Comparison of ENCODE assay signal across 30 cellular contexts in the genomic region with DNA sequence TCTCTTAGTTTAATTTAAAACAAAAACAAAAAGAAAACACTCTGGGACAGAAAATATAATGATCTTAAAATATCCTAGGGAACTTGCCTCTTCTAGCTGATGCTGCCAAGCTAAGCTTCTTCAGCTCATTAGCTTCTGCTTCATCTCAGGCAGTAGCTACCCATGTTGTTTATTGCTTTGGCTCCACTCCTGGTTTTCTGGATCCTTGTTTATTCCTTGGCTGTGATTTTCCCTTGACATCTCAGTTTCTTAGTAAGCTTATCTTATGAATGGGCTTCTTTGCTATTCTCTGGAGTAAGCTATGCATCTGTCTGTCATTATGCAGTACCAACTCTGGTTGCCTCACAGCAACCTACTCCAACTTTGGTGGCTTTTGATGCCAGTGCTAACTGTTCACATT. TPM values are rescaled to one million over a fixed set of nuclear protein-coding genes. Genes with fewer than 3 reads are reported as not detected.
"Had no signal": no experiment of that assay in that cellular context is flagged by ENCODE, and none has a peak within 500 bp of the region (broad histone marks: within the 10 kb centered on the region; RNA-seq: fewer than 3 reads in every experiment).

No MANE protein-coding gene starts in this region.

- H3K36me3 ChIP-seq: esophagus muscularis mucosa, gastroesophageal sphincter, stomach, suprapubic skin, tibial artery had no signal

- DNase-seq: activated CD4-positive, alpha-beta memory T cell treated with anti-CD3 and anti-CD28 coated beads for 36 hours; activated CD4-positive, alpha-beta T cell treated with anti-CD3 and anti-CD28 coated beads, Interleukin-2, amount 10 ng/mL, durations not matched to agents 24 days and 14 days; activated CD4-positive, CD25-positive, alpha-beta regulatory T cell treated with anti-CD3 and anti-CD28 coated beads, Interleukin-2, amount 50 U/mL, for 72 hours; activated CD8-positive, alpha-beta memory T cell treated with anti-CD3 and anti-CD28 coated beads, Interleukin-2, amount 50 U/mL, for 4 hours; activated gamma-delta T cell treated with Interleukin-2 at 50 U/mL for 16 hours; activated naive CD4-positive, alpha-beta T cell treated with anti-CD3 and anti-CD28 coated beads, Interleukin-2, amount 50 U/mL, for 16 hours; activated T-cell treated with anti-CD3 and anti-CD28 coated beads, Interleukin-2, amount 50 U/mL, for 1 hour; dermis blood vessel endothelial cell; effector CD4-positive, alpha-beta T cell; kidney; left colon; mammary epithelial cell; midbrain; naive thymus-derived CD4-positive, alpha-beta T cell; nucleus accumbens; psoas muscle; stimulated activated CD4-positive, alpha-beta T cell treated with anti-CD3 and anti-CD28 coated beads, Interleukin-2, amount 100 ng/mL, for 24 hours; stimulated activated naive B cell treated with anti-CD40 and anti-IgM and Interleukin-4, amounts not matched to agents 10 μg/mL and 1 μg/mL and 100 μg/mL, for 72 hours; stomach; T-helper 17 cell; T1000; tibial artery had no signal

- H3K27me3 ChIP-seq: esophagus muscularis mucosa, gastroesophageal sphincter, hepatocyte, stomach, suprapubic skin had no signal

- H3K4me1 ChIP-seq: psoas muscle, tibial artery had no signal

- H3K9me3 ChIP-seq: esophagus muscularis mucosa, gastroesophageal sphincter, psoas muscle, stomach, suprapubic skin, tibial artery had no signal

- H3K4me3 ChIP-seq: esophagus muscularis mucosa, gastroesophageal sphincter, hepatocyte, psoas muscle, smooth muscle cell, stomach, suprapubic skin, tibial artery had no signal

- ATAC-seq: gastroesophageal sphincter; left colon; naive thymus-derived CD4-positive, alpha-beta T cell; psoas muscle; stimulated activated naive B cell treated with anti-CD40 and anti-IgM and Interleukin-4, amounts not matched to agents 10 μg/mL and 1 μg/mL and 100 μg/mL, for 72 hours; T-helper 17 cell had no signal

- H3K27ac ChIP-seq: esophagus muscularis mucosa, gastroesophageal sphincter, hepatocyte, parathyroid adenoma, psoas muscle, stomach, suprapubic skin, tibial artery had no signal

RNA-seq across cellular contexts. Expression of gene CXCL2, which starts 53.8 kb away (rescaled TPM):
- total RNA-seq: activated CD4-positive, alpha-beta memory T cell treated with anti-CD3 and anti-CD28 coated beads for 36 hours; activated CD4-positive, alpha-beta T cell treated with anti-CD3 and anti-CD28 coated beads, Interleukin-2, amount 10 ng/mL, durations not matched to agents 24 days and 14 days; activated CD8-positive, alpha-beta memory T cell treated with anti-CD3 and anti-CD28 coated beads for 36 hours had no signal
- polyA plus RNA-seq: naive thymus-derived CD4-positive, alpha-beta T cell; neural cell had no signal
